ENCODE assay signal across 8 cellular contexts in genomic region chr15:38002883-38003477, GRCh38.
A peak's percentile ranks its signal among the peaks of the same experiment; 100 is the strongest.
DNase-seq lines count a peak whose midpoint lies in the region; ATAC-seq and TF ChIP-seq lines count a peak whose summit lies in the region.

No MANE protein-coding gene starts in this region.

- no peak overlapping the region for H3K27ac ChIP-seq in A673 (ENCODE audit: low read depth, low read length, poor library complexity, severe bottlenecking)
- no peak overlapping the region for H3K27ac ChIP-seq in psoas muscle

- peak; percentile 68 for TF ChIP-seq CTCF in A673 (conservative IDR thresholded peaks at IDR 0.05; ENCODE audit: low read depth, low read length)
- peak; percentile 74 for TF ChIP-seq CTCF in GM12874 (IDR thresholded peaks at IDR 0.05; ENCODE audit: insufficient read depth, low read depth, low read length)
- no peak for TF ChIP-seq CTCF in glutamatergic neuron (IDR thresholded peaks at IDR 0.05; ENCODE audit: partially characterized antibody, unreplicated experiment)
- peak; percentile 35 for TF ChIP-seq CTCF in psoas muscle (IDR thresholded peaks at IDR 0.05)

- DNase-seq in A673 (ENCODE audit: low spot score) (peak; percentile 80), HUDEP-2 (lab: John Stamatoyannopoulos, UW; ENCODE audit: unreplicated experiment in 76 of 76) (peak in 43 of 76 experiments; percentile 3 to 76 (median 27)), glutamatergic neuron (peak; percentile 26), psoas muscle (peak; percentile 31 to 60)
- DNase-seq in activated CD4-positive, alpha-beta memory T cell treated with anti-CD3 and anti-CD28 coated beads for 36 hours, result peak; percentile 30
- DNase-seq in stimulated activated CD8-positive, alpha-beta memory T cell treated with anti-CD3 and anti-CD28 coated beads, Interleukin-4, amount 100 ng/mL, for 48 hours, result no peak

- H3K9me3 ChIP-seq in A673 (ENCODE audit: low read depth, low read length, poor library complexity, severe bottlenecking) (no peaks in the 10 kb centered on the region), psoas muscle (no peaks in the 10 kb centered on the region)

- H3K27me3 Mint-ChIP-seq in activated CD4-positive, alpha-beta memory T cell treated with anti-CD3 and anti-CD28 coated beads for 36 hours, result no peaks in the 10 kb centered on the region
- no peaks in the 10 kb centered on the region for H3K27me3 Mint-ChIP-seq in glutamatergic neuron (ENCODE audit: unreplicated experiment)

- no peaks in the 10 kb centered on the region for H3K4me1 Mint-ChIP-seq in activated CD4-positive, alpha-beta memory T cell treated with anti-CD3 and anti-CD28 coated beads for 36 hours (ENCODE audit: low read depth)
- H3K4me1 Mint-ChIP-seq in glutamatergic neuron (ENCODE audit: low read depth, unreplicated experiment), result no peaks in the 10 kb centered on the region

- no peak overlapping the region for H3K4me3 ChIP-seq in A673 (ENCODE audit: low read depth, low read length, poor library complexity, severe bottlenecking)
- H3K4me3 ChIP-seq in psoas muscle, result no peak overlapping the region

- CTCF ChIA-PET in A673 (lab: Charles Lee), result interaction anchor here (0.7 kb wide), 1 partner anchor 83 kb away, joined by 3 read pairs; no protein-coding TSS in a partner anchor
- CTCF ChIA-PET in activated CD4-positive, alpha-beta memory T cell treated with anti-CD3 and anti-CD28 coated beads for 36 hours (lab: Charles Lee), result no interaction called here

- no peaks in the 10 kb centered on the region for H3K4me1 ChIP-seq in A673 (ENCODE audit: insufficient read depth, low read length, poor library complexity, severe bottlenecking)
- no peaks in the 10 kb centered on the region for H3K4me1 ChIP-seq in psoas muscle

- 81 to 87% (median 85%) methylated on average over 2 of the region's 2 CpGs for WGBS in psoas muscle, 3 donors

- H3K27ac Mint-ChIP-seq in activated CD4-positive, alpha-beta memory T cell treated with anti-CD3 and anti-CD28 coated beads for 36 hours, result no peak overlapping the region
- H3K27ac Mint-ChIP-seq in glutamatergic neuron (ENCODE audit: unreplicated experiment), result no peak overlapping the region

- no peak overlapping the region for H3K4me3 Mint-ChIP-seq in activated CD4-positive, alpha-beta memory T cell treated with anti-CD3 and anti-CD28 coated beads for 36 hours
- no peak overlapping the region for H3K4me3 Mint-ChIP-seq in glutamatergic neuron (ENCODE audit: unreplicated experiment)

- H3K27me3 ChIP-seq in A673 (replicated peaks; ENCODE audit: insufficient read depth, low read depth, low read length, poor library complexity), result no peaks in the 10 kb centered on the region
- no peaks in the 10 kb centered on the region for H3K27me3 ChIP-seq in psoas muscle (ENCODE audit: insufficient read depth in 3 of 3, low read length in 2 of 3)

- H3K36me3 ChIP-seq in A673 (ENCODE audit: insufficient read depth, low read length, poor library complexity, severe bottlenecking) (no peaks in the 10 kb centered on the region), psoas muscle (ENCODE audit: insufficient read depth in 1 of 2, low read depth in 1 of 2) (no peaks in the 10 kb centered on the region)

- H3K36me3 Mint-ChIP-seq in activated CD4-positive, alpha-beta memory T cell treated with anti-CD3 and anti-CD28 coated beads for 36 hours, result no peaks in the 10 kb centered on the region
- peaks cover 5% of the 10 kb centered on the region for H3K36me3 Mint-ChIP-seq in glutamatergic neuron (ENCODE audit: unreplicated experiment)

- ATAC-seq in psoas muscle, result no peak
- no peak for ATAC-seq in HG03469 (IDR thresholded peaks at IDR 0.05; ENCODE audit: unreplicated experiment)

- no TSS peak for BruUV-seq in A673 (replicated peaks; lab: Mats Ljungman, UMichigan)

- POLR2A ChIA-PET in A673 (lab: Charles Lee; ENCODE audit: low non-redundant PET), result no interaction called here
- POLR2A ChIA-PET in activated CD4-positive, alpha-beta memory T cell treated with anti-CD3 and anti-CD28 coated beads for 36 hours (lab: Charles Lee), result no interaction called here

- no peaks in the 10 kb centered on the region for H3K9me3 Mint-ChIP-seq in activated CD4-positive, alpha-beta memory T cell treated with anti-CD3 and anti-CD28 coated beads for 36 hours
- peaks cover 2% of the 10 kb centered on the region for H3K9me3 Mint-ChIP-seq in glutamatergic neuron (ENCODE audit: unreplicated experiment)

- intact Hi-C loops in A673 (cut with micrococcal nuclease; ENCODE audit: unreplicated experiment), result loop anchor here (1.0 to 5.0 kb wide), 3 partner anchors 351 to 409 kb away; no protein-coding TSS in a partner anchor
- intact Hi-C loops in activated CD4-positive, alpha-beta memory T cell treated with anti-CD3 and anti-CD28 coated beads for 36 hours (cut with micrococcal nuclease), result loop anchor here (1.0 kb wide), 1 partner anchor 351 kb away; no protein-coding TSS in a partner anchor
- intact Hi-C loops in psoas muscle (cut with DNase I), result no loop called here

Comparison
In these comparisons a context has a peak if more than half of its experiments do, and no peak if none do; other contexts are left out.
1. intact Hi-C loops: an anchor here in A673 (1.0 to 5.0 kb wide) and activated CD4-positive, alpha-beta memory T cell treated with anti-CD3 and anti-CD28 coated beads for 36 hours (1.0 kb wide); none called in psoas muscle.